Comparison of ENCODE assay signal across 8 cellular contexts in the genomic region with DNA sequence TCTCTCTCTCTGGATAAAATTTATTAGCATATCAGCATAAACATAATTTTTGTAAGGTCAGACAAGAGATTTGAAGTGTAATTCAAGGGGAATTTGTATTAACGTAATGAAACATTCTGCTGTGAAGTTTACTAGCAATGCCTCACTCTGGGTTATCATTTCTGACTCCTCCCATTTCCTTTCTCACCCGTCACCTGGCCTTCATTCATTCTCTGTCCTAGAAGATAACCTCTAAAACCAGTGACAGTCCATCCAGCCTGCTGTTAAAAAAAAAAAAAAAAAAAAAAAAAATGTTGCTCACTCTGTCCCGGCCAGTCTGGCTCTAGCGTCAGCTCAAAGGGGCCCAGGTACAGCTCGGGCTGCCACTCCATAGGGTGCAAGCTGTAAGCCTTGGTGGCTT. TPM values are rescaled to one million over a fixed set of nuclear protein-coding genes. Genes with fewer than 3 reads are reported as not detected.
DNase-seq lines count a peak whose midpoint lies in the region; ATAC-seq and TF ChIP-seq lines count a peak whose summit lies in the region.

No MANE protein-coding gene starts in this region.

- TF ChIP-seq CTCF in suprapubic skin (IDR thresholded peaks at IDR 0.05), result no peak

- H3K9me3 ChIP-seq in CD8-positive, alpha-beta memory T cell (ENCODE audit: low read length), result no peaks in the 10 kb centered on the region
- H3K9me3 ChIP-seq in suprapubic skin, result no peaks in the 10 kb centered on the region

- TF ChIP-seq EP300 in suprapubic skin (IDR thresholded peaks at IDR 0.05), result no peak

- CTCF ChIA-PET in CD8-positive, alpha-beta memory T cell (lab: Charles Lee), result interaction anchor here (1.2 to 2.2 kb wide), 3 partner anchors 20 to 49 kb away, joined by 3 to 11 read pairs (median 5); partner anchors contain the start of gene GRAMD2B

- H3K27ac Mint-ChIP-seq in CD8-positive, alpha-beta memory T cell, result peak overlapping the region; percentile 86 to 99 (median 97)
- H3K27ac Mint-ChIP-seq in central memory CD8-positive, alpha-beta T cell (ENCODE audit: low read depth), result peak overlapping the region; percentile 96

- peaks cover 2 to 8% (median 4%) of the 10 kb centered on the region in 3 donors for H3K36me3 Mint-ChIP-seq in CD8-positive, alpha-beta memory T cell
- peaks cover 3% of the 10 kb centered on the region for H3K36me3 Mint-ChIP-seq in central memory CD8-positive, alpha-beta T cell (ENCODE audit: insufficient read depth)

- POLR2A ChIA-PET in CD8-positive, alpha-beta memory T cell (lab: Charles Lee), result interaction anchor here (0.9 to 2.0 kb wide), 2 partner anchors 11 to 27 kb away, joined by 3 to 14 read pairs; partner anchors contain the start of gene GRAMD2B

- no peak for TF ChIP-seq POLR2A in suprapubic skin (IDR thresholded peaks at IDR 0.05)

- peak overlapping the region; percentile 53 for H3K4me3 ChIP-seq in CD8-positive, alpha-beta memory T cell (ENCODE audit: low read length)
- H3K4me3 ChIP-seq in suprapubic skin, result no peak overlapping the region

- no peaks in the 10 kb centered on the region for H3K27me3 Mint-ChIP-seq in CD8-positive, alpha-beta memory T cell
- H3K27me3 Mint-ChIP-seq in central memory CD8-positive, alpha-beta T cell, result no peaks in the 10 kb centered on the region

- peaks cover 45 to 64% (median 52%) of the 10 kb centered on the region in 3 donors for H3K4me1 Mint-ChIP-seq in CD8-positive, alpha-beta memory T cell
- H3K4me1 Mint-ChIP-seq in central memory CD8-positive, alpha-beta T cell, result peaks cover 54% of the 10 kb centered on the region

- H3K4me1 ChIP-seq in CD8-positive, alpha-beta memory T cell (ENCODE audit: insufficient read depth, low read length), result peaks cover 66% of the 10 kb centered on the region
- peaks cover 10% of the 10 kb centered on the region for H3K4me1 ChIP-seq in suprapubic skin

- H3K9me3 Mint-ChIP-seq in CD8-positive, alpha-beta memory T cell, result no peaks in the 10 kb centered on the region
- H3K9me3 Mint-ChIP-seq in central memory CD8-positive, alpha-beta T cell, result no peaks in the 10 kb centered on the region

- ATAC-seq in GM19455 (IDR thresholded peaks at IDR 0.05; ENCODE audit: unreplicated experiment), result peak; percentile 76
- ATAC-seq in HG03520 (IDR thresholded peaks at IDR 0.05; ENCODE audit: unreplicated experiment), result peak; percentile 60
- ATAC-seq in central memory CD8-positive, alpha-beta T cell (replicated peaks; ENCODE audit: extremely low read depth, poor library complexity, severe bottlenecking), result peak; percentile 83

- WGBS in suprapubic skin, result 81% methylated on average over 5 of the region's 5 CpGs

- H3K36me3 ChIP-seq in CD8-positive, alpha-beta memory T cell (ENCODE audit: insufficient read depth, low read length), result no peaks in the 10 kb centered on the region
- peaks cover 7% of the 10 kb centered on the region for H3K36me3 ChIP-seq in suprapubic skin

- H3K4me3 Mint-ChIP-seq in CD8-positive, alpha-beta memory T cell, result peak overlapping the region; percentile 82 to 91 (median 88)
- peak overlapping the region; percentile 81 for H3K4me3 Mint-ChIP-seq in central memory CD8-positive, alpha-beta T cell

- H3K27ac ChIP-seq in CD8-positive, alpha-beta memory T cell (ENCODE audit: low read depth, low read length), result peak overlapping the region; percentile 81
- H3K27ac ChIP-seq in suprapubic skin, result peak overlapping the region; percentile 54

- no peaks in the 10 kb centered on the region for H3K27me3 ChIP-seq in CD8-positive, alpha-beta memory T cell (ENCODE audit: insufficient read depth, low read length, poor library complexity, severe bottlenecking)
- H3K27me3 ChIP-seq in suprapubic skin, result no peaks in the 10 kb centered on the region

- peak in 3 of 5 donors; percentile 3 to 46 (median 38) for DNase-seq in CD8-positive, alpha-beta memory T cell
- DNase-seq in central memory CD8-positive, alpha-beta T cell (ENCODE audit: low spot score in 2 of 2), result no peak
- DNase-seq in suprapubic skin (ENCODE audit: low spot score in 2 of 2), result no peak
- DNase-seq in NCI-H82 treated with DMSO at 0.1 percent for 48 hours (lab: John Stamatoyannopoulos, UW; ENCODE audit: unreplicated experiment), result no peak
- DNase-seq in NCI-H446 (lab: John Stamatoyannopoulos, UW), result no peak
- no peak for DNase-seq in anterior cingulate cortex (lab: John Stamatoyannopoulos, UW)

RNA-seq across cellular contexts. Expression of gene GRAMD2B, which starts 27.2 kb away (rescaled TPM):
- total RNA-seq in CD8-positive, alpha-beta memory T cell, result 10 to 100 TPM in 1 of 2 experiments, 1 to 10 TPM in 1; 8.4 to 10.4 TPM
- polyA plus RNA-seq in CD8-positive, alpha-beta memory T cell, result 7.0 TPM
- 10 to 100 TPM; 43.9 to 85.0 (median 52.3) TPM for total RNA-seq in suprapubic skin

Comparison
In these comparisons a context has a peak if more than half of its experiments do, and no peak if none do; other contexts are left out.
1. DNase-seq: peak in CD8-positive, alpha-beta memory T cell (3 of 5); none in central memory CD8-positive, alpha-beta T cell (0 of 2), suprapubic skin (0 of 2), NCI-H82 treated with DMSO at 0.1 percent for 48 hours (single experiment), NCI-H446 (0 of 2) and anterior cingulate cortex (0 of 58).
2. Peak in every context shown above with its lines, with median percentiles within 50 percentile points of each other: ATAC-seq.